ENCODE assay signal across 8 cellular contexts in the genomic region with DNA sequence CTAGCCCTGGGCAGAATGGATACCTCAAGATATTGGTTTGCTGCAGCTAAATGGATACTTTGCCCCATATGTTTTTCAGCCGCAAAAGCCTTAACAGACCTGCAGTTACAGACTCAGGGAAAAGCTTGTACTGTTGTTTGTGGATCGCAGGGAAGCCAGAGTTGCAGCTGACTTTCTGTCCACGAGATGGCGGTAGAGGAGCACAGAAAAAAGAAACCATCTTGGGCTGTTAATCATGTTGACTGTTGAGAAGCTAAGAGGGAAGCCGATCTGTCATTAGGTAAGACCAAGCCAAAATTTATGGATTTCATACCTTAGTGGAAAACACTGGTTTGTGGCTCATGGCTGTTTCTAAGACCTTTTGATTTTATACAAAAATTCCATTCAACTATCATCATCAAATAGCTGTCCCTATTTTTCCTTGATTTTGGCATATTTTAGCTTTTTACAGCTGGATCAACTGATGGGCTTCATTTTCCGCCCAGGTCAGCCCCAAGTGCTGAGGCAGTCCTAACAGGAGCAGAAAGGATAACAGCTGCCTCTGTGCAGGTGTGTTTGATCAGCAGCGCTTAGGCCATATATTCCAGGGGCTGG.
DNase-seq lines count a peak whose midpoint lies in the region; ATAC-seq and TF ChIP-seq lines count a peak whose summit lies in the region.

No MANE protein-coding gene starts in this region.

- H3K4me1 Mint-ChIP-seq in neural progenitor cell: peaks cover 5% of the 10 kb centered on the region

- no peak overlapping the region for H3K4me2 ChIP-seq in KMS-11
- H3K4me2 ChIP-seq in neural progenitor cell: no peak overlapping the region

- DNase-seq in D341Med (ENCODE audit: low spot score): peak; percentile 60
- peak; percentile 86 for DNase-seq in Panc1 (ENCODE audit: low read depth, low spot score)
- DNase-seq in activated T-cell treated with anti-CD3 and anti-CD28 coated beads, Interleukin-2, amount 50 U/mL, for 1 hour: peak; percentile 79
- DNase-seq in fibroblast of pulmonary artery (ENCODE audit: low read depth): peak; percentile 86
- peak; percentile 80 for DNase-seq in neural progenitor cell (ENCODE audit: low spot score)
- DNase-seq in stromal cell of bone marrow (ENCODE audit: low read depth): peak; percentile 47

- ATAC-seq in GM21447 (IDR thresholded peaks at IDR 0.05; ENCODE audit: unreplicated experiment): peak; percentile 44
- peak; percentile 93 for ATAC-seq in Panc1

- H3K79me2 ChIP-seq in KMS-11 (ENCODE audit: insufficient read depth, low read depth): no peaks in the 10 kb centered on the region
- H3K79me2 ChIP-seq in neural progenitor cell (ENCODE audit: low read depth): no peaks in the 10 kb centered on the region

- POLR2A ChIA-PET in Panc1 (lab: Charles Lee): interaction anchor here (0.6 kb wide), 1 partner anchor 496 kb away, joined by 3 read pairs; no protein-coding TSS in a partner anchor

- TF ChIP-seq CTCF in KMS-11 (conservative IDR thresholded peaks at IDR 0.05; ENCODE audit: low read depth, low read length) (peak; percentile 97), Panc1 (IDR thresholded peaks at IDR 0.05) (peak; percentile 97), fibroblast of pulmonary artery (IDR thresholded peaks at IDR 0.05; ENCODE audit: low read length, missing control alignments) (peak; percentile 97), neural progenitor cell (IDR thresholded peaks at IDR 0.05) (peak; percentile 97)

- no peak overlapping the region for H3K27ac Mint-ChIP-seq in neural progenitor cell

- intact Hi-C loops in Panc1 (cut with micrococcal nuclease; ENCODE audit: unreplicated experiment): loop anchor here (1.0 kb wide), 1 partner anchor 307 kb away; no protein-coding TSS in a partner anchor

- H3K9me3 ChIP-seq in Panc1 (ENCODE audit: control insufficient read depth, insufficient read depth, low read depth, low read length) (no peaks in the 10 kb centered on the region), neural progenitor cell (ENCODE audit: low read depth) (no peaks in the 10 kb centered on the region)

- no peaks in the 10 kb centered on the region for H3K36me3 ChIP-seq in KMS-11 (ENCODE audit: insufficient read depth)
- no peaks in the 10 kb centered on the region for H3K36me3 ChIP-seq in Panc1 (ENCODE audit: control insufficient read depth, insufficient read depth, low read length)
- H3K36me3 ChIP-seq in neural progenitor cell: no peaks in the 10 kb centered on the region

- no peaks in the 10 kb centered on the region for H3F3A ChIP-seq in neural progenitor cell (ENCODE audit: low read depth)

- no peaks in the 10 kb centered on the region for H3K36me3 Mint-ChIP-seq in neural progenitor cell

- H3K4me3 ChIP-seq in KMS-11 (IDR thresholded peaks at IDR 0.05; ENCODE audit: insufficient read depth, low read depth, low read length) (no peak overlapping the region), Panc1 (ENCODE audit: low read depth in 2 of 2, low read length in 2 of 2) (no peak overlapping the region), fibroblast of pulmonary artery (replicated peaks; ENCODE audit: low read depth, low read length) (no peak overlapping the region), neural progenitor cell (no peak overlapping the region)

- H3K27me3 ChIP-seq in KMS-11 (ENCODE audit: insufficient read depth, low read depth) (no peaks in the 10 kb centered on the region), Panc1 (ENCODE audit: control insufficient read depth, insufficient read depth, low read length) (no peaks in the 10 kb centered on the region), neural progenitor cell (no peaks in the 10 kb centered on the region)

- H3K27ac ChIP-seq in KMS-11 (no peak overlapping the region), Panc1 (ENCODE audit: low read length) (no peak overlapping the region), neural progenitor cell (no peak overlapping the region)

- CTCF ChIA-PET in Panc1 (lab: Charles Lee): interaction anchor here (0.6 to 2.6 kb wide), 7 partner anchors 307 to 1273 kb away, joined by 3 to 33 read pairs (median 4); no protein-coding TSS in a partner anchor

- H3K4me1 ChIP-seq in KMS-11 (ENCODE audit: low read depth, poor library complexity, severe bottlenecking) (peaks cover 22% of the 10 kb centered on the region), Panc1 (ENCODE audit: control insufficient read depth, insufficient read depth, low read length) (no peaks in the 10 kb centered on the region), neural progenitor cell (no peaks in the 10 kb centered on the region)

- H4K20me1 ChIP-seq in KMS-11 (ENCODE audit: insufficient read depth) (no peaks in the 10 kb centered on the region), neural progenitor cell (ENCODE audit: low read depth) (no peaks in the 10 kb centered on the region)

- H3K4me3 Mint-ChIP-seq in neural progenitor cell: no peak overlapping the region

- in situ Hi-C loops in Panc1 (cut with HindIII; ENCODE audit: low pct_unique_long_range_greater_than_20kb, low sequenced_read_pairs): loop anchor here (25.0 kb wide), 1 partner anchor 308 kb away; no protein-coding TSS in a partner anchor

- H2AFZ ChIP-seq in KMS-11 (ENCODE audit: low read depth): peak overlapping the region; percentile 42; the same call in 1 of the 2 replicates
- peak overlapping the region; percentile 70 for H2AFZ ChIP-seq in neural progenitor cell (replicated peaks)

- H3K9ac ChIP-seq in KMS-11 (no peak overlapping the region), neural progenitor cell (no peak overlapping the region)

- peaks cover 3% of the 10 kb centered on the region for H3K27me3 Mint-ChIP-seq in neural progenitor cell (ENCODE audit: insufficient read depth, low read depth)

- BruUV-seq in Panc1 (replicated peaks; lab: Mats Ljungman, UMichigan): no TSS peak

- H3K9me3 Mint-ChIP-seq in neural progenitor cell: no peaks in the 10 kb centered on the region
